Comparison of ENCODE assay signal across 12 cellular contexts in the genomic region with DNA sequence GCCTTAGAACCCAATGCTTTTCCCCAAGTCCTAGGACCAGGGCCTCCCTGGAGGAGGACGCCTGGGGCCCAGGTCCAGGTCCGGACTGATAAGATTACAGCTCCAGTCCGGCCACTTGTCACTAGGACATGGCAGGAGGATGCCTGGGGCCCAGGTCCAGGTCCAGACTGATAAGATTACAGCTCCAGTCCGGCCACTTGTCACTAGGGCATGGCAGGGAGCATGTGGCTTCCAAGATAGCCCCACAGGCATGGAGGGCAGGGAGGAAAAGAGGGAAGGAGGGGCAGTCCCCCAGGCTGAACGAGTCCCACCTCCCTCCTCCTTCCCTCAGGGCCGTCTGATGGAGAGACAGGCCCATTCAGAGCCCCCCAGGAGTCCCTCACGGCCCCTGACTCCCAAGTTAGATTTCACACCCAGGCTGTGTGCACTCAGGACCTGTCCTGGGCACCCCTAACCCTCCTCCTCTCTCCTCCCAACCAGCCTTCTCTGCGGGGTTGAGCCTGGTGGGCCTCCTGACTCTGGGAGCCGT. TPM values are rescaled to one million over a fixed set of nuclear protein-coding genes. Genes with fewer than 3 reads are reported as not detected.
DNase-seq lines count a peak whose midpoint lies in the region; ATAC-seq, FAIRE-seq and TF ChIP-seq lines count a peak whose summit lies in the region.
"Had no signal": no experiment of that assay in that cellular context is flagged by ENCODE, and none has a peak within 500 bp of the region (broad histone marks: within the 10 kb centered on the region; RNA-seq: fewer than 3 reads in every experiment).

No MANE protein-coding gene starts in this region.

- H2BK15ac ChIP-seq in H9 (ENCODE audit: low read depth, low read length) = no peak overlapping the region

- H3K27ac ChIP-seq in H9 (ENCODE audit: insufficient read length, low read depth, low read length) (no peak overlapping the region), hepatocyte (peak overlapping the region; percentile 99), pancreas (peak overlapping the region in 3 of 4 donors; percentile 6 to 28 (median 15)), foreskin keratinocyte (no peak overlapping the region)
- H3K27ac ChIP-seq: GM23248 had no signal

- no peaks in the 10 kb centered on the region for H3K79me1 ChIP-seq in H9 (ENCODE audit: insufficient read depth, low read depth, low read length, poor library complexity, severe bottlenecking)

- POLR2A ChIA-PET in activated CD8-positive, alpha-beta T cell treated with anti-CD3 and anti-CD28 coated beads, Interleukin-2, amount 10 ng/mL, durations not matched to agents 7 days and 5 days (lab: Charles Lee) = interaction anchor here (0.6 to 2.2 kb wide), 3 partner anchors 9 to 117 kb away, joined by 3 to 13 read pairs (median 6); partner anchors contain the start of gene CD81

- no peak overlapping the region for H2BK120ac ChIP-seq in H9 (ENCODE audit: low read depth, low read length, poor library complexity, severe bottlenecking)

- ATAC-seq in activated CD8-positive, alpha-beta T cell treated with anti-CD3 and anti-CD28 coated beads, Interleukin-2, amount 10 ng/mL, durations not matched to agents 7 days and 5 days = no peak
- ATAC-seq in pancreas (peak in 1 of 4 donors; percentile 22), foreskin keratinocyte (no peak), GM18873 (IDR thresholded peaks at IDR 0.05; ENCODE audit: low FRiP score, unreplicated experiment) (no peak), GM19328 (IDR thresholded peaks at IDR 0.05; ENCODE audit: unreplicated experiment) (no peak)

- no peak overlapping the region for H3T11ph ChIP-seq in H9 (ENCODE audit: low read length)

- H3K27ac Mint-ChIP-seq in H9 (no peak overlapping the region), progenitor cell of endocrine pancreas (no peak overlapping the region)
- H3K27ac Mint-ChIP-seq in activated CD8-positive, alpha-beta T cell treated with anti-CD3 and anti-CD28 coated beads, Interleukin-2, amount 10 ng/mL, durations not matched to agents 7 days and 5 days = peak overlapping the region; percentile 93

- no peak overlapping the region; the same call in 1 of the 2 replicates for H3K14ac ChIP-seq in H9 (ENCODE audit: insufficient read depth, low read length)

- H3K9me3 ChIP-seq in H9 (ENCODE audit: control insufficient read depth, low read depth, low read length) = no peaks in the 10 kb centered on the region
- H3K9me3 ChIP-seq in hepatocyte (ENCODE audit: low read depth) = no peaks in the 10 kb centered on the region
- H3K9me3 ChIP-seq in pancreas = no peaks in the 10 kb centered on the region

- H4K20me1 ChIP-seq in H9 (ENCODE audit: control insufficient read depth, insufficient read depth, insufficient read length) = no peaks in the 10 kb centered on the region
- no peaks in the 10 kb centered on the region for H4K20me1 ChIP-seq in hepatocyte (ENCODE audit: insufficient read depth, poor library complexity, severe bottlenecking)

- H3K9me3 Mint-ChIP-seq in H9 = no peaks in the 10 kb centered on the region; a peak in 1 of 5 replicates
- no peaks in the 10 kb centered on the region for H3K9me3 Mint-ChIP-seq in activated CD8-positive, alpha-beta T cell treated with anti-CD3 and anti-CD28 coated beads, Interleukin-2, amount 10 ng/mL, durations not matched to agents 7 days and 5 days (ENCODE audit: insufficient read depth)
- no peaks in the 10 kb centered on the region for H3K9me3 Mint-ChIP-seq in progenitor cell of endocrine pancreas (ENCODE audit: low read depth)

- no peak overlapping the region for H3K23ac ChIP-seq in H9 (ENCODE audit: insufficient read length, low read depth, low read length)

- H3K4me3 ChIP-seq in hepatocyte = no peak overlapping the region
- no peak overlapping the region for H3K4me3 ChIP-seq in pancreas
- H3K4me3 ChIP-seq: GM23248 had no signal

- H4K5ac ChIP-seq in H9 (ENCODE audit: insufficient read length, low read depth, low read length) = no peak overlapping the region

- no peaks in the 10 kb centered on the region for H3K36me3 Mint-ChIP-seq in H9 (ENCODE audit: insufficient read depth in 1 of 3, low read depth in 3 of 3)
- peaks cover 17% of the 10 kb centered on the region for H3K36me3 Mint-ChIP-seq in activated CD8-positive, alpha-beta T cell treated with anti-CD3 and anti-CD28 coated beads, Interleukin-2, amount 10 ng/mL, durations not matched to agents 7 days and 5 days (ENCODE audit: low read depth)
- H3K36me3 Mint-ChIP-seq in progenitor cell of endocrine pancreas (ENCODE audit: insufficient read depth) = no peaks in the 10 kb centered on the region

- H3K36me3 ChIP-seq in hepatocyte (replicated peaks; ENCODE audit: insufficient read depth, low read depth) = no peaks in the 10 kb centered on the region
- H3K36me3 ChIP-seq in pancreas = no peaks in the 10 kb centered on the region

- CTCF ChIA-PET in activated CD8-positive, alpha-beta T cell treated with anti-CD3 and anti-CD28 coated beads, Interleukin-2, amount 10 ng/mL, durations not matched to agents 7 days and 5 days (lab: Charles Lee) = interaction anchor here (0.6 to 12.4 kb wide), 12 partner anchors 9 to 588 kb away, joined by 3 to 351 read pairs (median 6); partner anchors contain the start of gene TSSC4

- no peaks in the 10 kb centered on the region for H3K79me2 ChIP-seq in H9 (ENCODE audit: insufficient read depth, low read length)
- no peaks in the 10 kb centered on the region for H3K79me2 ChIP-seq in hepatocyte

- no peak overlapping the region for H2BK20ac ChIP-seq in H9 (ENCODE audit: low read depth, low read length, poor library complexity, severe bottlenecking)

- no peak overlapping the region for H2BK5ac ChIP-seq in H9 (ENCODE audit: insufficient read length, low read length)

- H3K23me2 ChIP-seq in H9 (ENCODE audit: insufficient read length, low read depth, low read length, poor library complexity, severe bottlenecking) = no peaks in the 10 kb centered on the region

- H3K9ac ChIP-seq in H9 (ENCODE audit: extremely low read depth, insufficient read length, low read length) = no peak overlapping the region
- H3K9ac ChIP-seq: GM23248 had no signal

- H3K9me2 ChIP-seq in hepatocyte (replicated peaks; ENCODE audit: insufficient read depth) = no peaks in the 10 kb centered on the region

- H4K91ac ChIP-seq in H9 (ENCODE audit: insufficient read length, low read depth, low read length) = no peak overlapping the region

- no peak overlapping the region for H3K4ac ChIP-seq in H9 (ENCODE audit: low read depth, low read length)

- H2AK5ac ChIP-seq in H9 (ENCODE audit: insufficient read length, low read length) = no peak overlapping the region

- H3K27me3 ChIP-seq in H9 (ENCODE audit: insufficient read depth, low read length) (no peaks in the 10 kb centered on the region), hepatocyte (no peaks in the 10 kb centered on the region), pancreas (no peaks in the 10 kb centered on the region), foreskin keratinocyte (no peaks in the 10 kb centered on the region)

- H3K27me3 Mint-ChIP-seq in H9 (ENCODE audit: low read depth) (peaks cover 6% of the 10 kb centered on the region; the same call in 1 of the 2 replicates), progenitor cell of endocrine pancreas (peaks cover 7% of the 10 kb centered on the region)
- H3K27me3 Mint-ChIP-seq in activated CD8-positive, alpha-beta T cell treated with anti-CD3 and anti-CD28 coated beads, Interleukin-2, amount 10 ng/mL, durations not matched to agents 7 days and 5 days (ENCODE audit: low read depth) = no peaks in the 10 kb centered on the region

- TF ChIP-seq CTCF in H9 (conservative IDR thresholded peaks at IDR 0.05) (no peak), hepatocyte (IDR thresholded peaks at IDR 0.05; ENCODE audit: poor library complexity) (no peak), pancreas (IDR thresholded peaks at IDR 0.05) (no peak), foreskin keratinocyte (conservative IDR thresholded peaks at IDR 0.05) (no peak), progenitor cell of endocrine pancreas (IDR thresholded peaks at IDR 0.05; ENCODE audit: unreplicated experiment) (no peak)

- no CpG with 5 or more reads among the region's 9 CpGs for WGBS in H9 (ENCODE audit: extremely low coverage, insufficient read length, low lambda C conversion rate)
- 35% methylated on average over 9 of the region's 9 CpGs for WGBS in hepatocyte (ENCODE audit: low lambda C conversion rate, missing lambda C conversion rate)
- 26 to 31% methylated on average over 9 of the region's 9 CpGs for WGBS in pancreas, 2 donors

- FAIRE-seq in pancreas (lab: Jason Lieb, UNC) = no peak
- FAIRE-seq: TTC549 had no signal

- H4K8ac ChIP-seq in H9 (replicated peaks; ENCODE audit: insufficient read length, low read depth, low read length) = no peak overlapping the region

- no peak overlapping the region for H3K56ac ChIP-seq in H9 (ENCODE audit: insufficient read length, low read depth, low read length)

- H3K18ac ChIP-seq in H9 (ENCODE audit: insufficient read length, low read depth, low read length) = no peak overlapping the region

- no peak overlapping the region for H2BK12ac ChIP-seq in H9 (ENCODE audit: insufficient read length, low read depth, low read length)

- H3K4me1 ChIP-seq in H9 (ENCODE audit: insufficient read depth, low read length) = no peaks in the 10 kb centered on the region; the same call in 1 of the 2 replicates
- H3K4me1 ChIP-seq in hepatocyte (ENCODE audit: insufficient read depth) = peaks cover 62% of the 10 kb centered on the region
- H3K4me1 ChIP-seq in pancreas = peaks cover 0 to 19% (median 10%) of the 10 kb centered on the region in 3 donors
- H3K4me1 ChIP-seq in foreskin keratinocyte = no peaks in the 10 kb centered on the region

- intact Hi-C loops in pancreas (cut with DNase I) = loop anchor here in 1 of 3 donors (2.0 to 10.0 kb wide), 2 partner anchors 117 to 591 kb away; no protein-coding TSS in a partner anchor

- no peak overlapping the region for H2AFZ ChIP-seq in H9 (ENCODE audit: low read length)
- H2AFZ ChIP-seq in hepatocyte = no peak overlapping the region
- H2AFZ ChIP-seq: GM23248 had no signal

- H3K4me1 Mint-ChIP-seq in H9 (peaks cover 0 to 7% of the 10 kb centered on the region in 2 experiments; a peak in 1 of 4 replicates), progenitor cell of endocrine pancreas (ENCODE audit: low read depth) (peaks cover 6% of the 10 kb centered on the region)
- H3K4me1 Mint-ChIP-seq in activated CD8-positive, alpha-beta T cell treated with anti-CD3 and anti-CD28 coated beads, Interleukin-2, amount 10 ng/mL, durations not matched to agents 7 days and 5 days (ENCODE audit: low read depth) = peaks cover 67% of the 10 kb centered on the region

- H3K4me2 ChIP-seq in H9 (ENCODE audit: insufficient read depth, insufficient read length, low read length) = no peak overlapping the region
- peak overlapping the region; percentile 70 for H3K4me2 ChIP-seq in hepatocyte

- H3K4me3 Mint-ChIP-seq in H9 (no peak overlapping the region), progenitor cell of endocrine pancreas (ENCODE audit: low read depth) (no peak overlapping the region)
- H3K4me3 Mint-ChIP-seq in activated CD8-positive, alpha-beta T cell treated with anti-CD3 and anti-CD28 coated beads, Interleukin-2, amount 10 ng/mL, durations not matched to agents 7 days and 5 days = peak overlapping the region; percentile 94

- peak; percentile 20 for DNase-seq in H9
- DNase-seq in activated CD8-positive, alpha-beta T cell treated with anti-CD3 and anti-CD28 coated beads, Interleukin-2, amount 10 ng/mL, durations not matched to agents 7 days and 5 days = no peak
- DNase-seq in hepatocyte (ENCODE audit: low spot score) = peak; percentile 71
- peak in 2 of 6 donors; percentile 15 to 66 for DNase-seq in pancreas
- DNase-seq in foreskin keratinocyte = no peak
- DNase-seq in progenitor cell of endocrine pancreas (ENCODE audit: low spot score, unreplicated experiment) = no peak
- DNase-seq: DND-41; GM23248; NK-92 treated with Interleukin-12 subunit alpha and Interleukin-12 subunit beta, amount 100 ng/mL, for 24 hours had no signal

RNA-seq across cellular contexts. Expression of gene TSPAN32, which starts 1.9 kb away (rescaled TPM):
- not detected in 2 replicates for total RNA-seq in H9 (2021)
- total RNA-seq in activated CD8-positive, alpha-beta T cell treated with anti-CD3 and anti-CD28 coated beads, Interleukin-2, amount 10 ng/mL, durations not matched to agents 7 days and 5 days = 10 to 100 TPM; 39.7 to 47.0 TPM
- 1.5 and 5.0 TPM in 2 replicates for total RNA-seq in hepatocyte
- 4.8 and 7.0 TPM in 2 replicates for polyA plus RNA-seq in hepatocyte
- total RNA-seq in pancreas = 1 to 10 TPM in 1 of 6 donors, under 1 TPM in 4, not detected in 1; 0.25 to 1.2 (median 0.37) TPM
- 1 to 10 TPM in 1 of 2 donors, under 1 TPM in 1; 0.49 to 1.4 TPM for polyA plus RNA-seq in pancreas
- not detected in 2 replicates for total RNA-seq in foreskin keratinocyte
- not detected in 2 replicates for polyA plus RNA-seq in foreskin keratinocyte
- total RNA-seq in progenitor cell of endocrine pancreas = 3.4 and 4.5 TPM in 2 replicates
- total RNA-seq: GM23248 had no signal
- polyA plus RNA-seq: GM23248 had no signal

RNA-seq across cellular contexts. Expression of gene C11orf21, which starts 2.0 kb away (rescaled TPM):
- total RNA-seq in H9 (2021) (not detected in 2 replicates), hepatocyte (0.17 TPM in 1 of 2 replicates, not detected in the other), pancreas (under 1 TPM; 0.04 to 0.69 (median 0.19) TPM), foreskin keratinocyte (not detected in 2 replicates), progenitor cell of endocrine pancreas (0.69 and 0.87 TPM in 2 replicates)
- total RNA-seq in activated CD8-positive, alpha-beta T cell treated with anti-CD3 and anti-CD28 coated beads, Interleukin-2, amount 10 ng/mL, durations not matched to agents 7 days and 5 days = 10 to 100 TPM; 37.1 to 43.2 TPM
- polyA plus RNA-seq in hepatocyte (0.43 and 0.68 TPM in 2 replicates), pancreas (under 1 TPM; 0.23 to 0.80 TPM), foreskin keratinocyte (not detected in 2 replicates)
- total RNA-seq: GM23248 had no signal
- polyA plus RNA-seq: GM23248 had no signal

RNA-seq across cellular contexts. Expression of gene ASCL2, which starts 33.3 kb away (rescaled TPM):
- 0.35 TPM in 2 replicates for total RNA-seq in H9 (2021)
- under 1 TPM; 0.13 to 0.53 TPM for total RNA-seq in activated CD8-positive, alpha-beta T cell treated with anti-CD3 and anti-CD28 coated beads, Interleukin-2, amount 10 ng/mL, durations not matched to agents 7 days and 5 days
- 3.3 and 5.6 TPM in 2 replicates for total RNA-seq in hepatocyte
- 5.8 and 7.9 TPM in 2 replicates for polyA plus RNA-seq in hepatocyte
- 1 to 10 TPM in 2 of 6 donors, under 1 TPM in 4; 0.24 to 1.4 (median 0.69) TPM for total RNA-seq in pancreas
- 1 to 10 TPM; 1.4 to 7.0 TPM for polyA plus RNA-seq in pancreas
- 0.21 TPM in 1 of 2 replicates, not detected in the other for total RNA-seq in foreskin keratinocyte
- polyA plus RNA-seq in foreskin keratinocyte = 0.08 and 0.12 TPM in 2 replicates
- 1.6 and 2.4 TPM in 2 replicates for total RNA-seq in progenitor cell of endocrine pancreas
- total RNA-seq: GM23248 had no signal
- polyA plus RNA-seq: GM23248 had no signal

Comparison
In these comparisons a context has a peak if more than half of its experiments do, and no peak if none do; other contexts are left out.
1. DNase-seq: peak in H9 (single experiment) and hepatocyte (single experiment); none in activated CD8-positive, alpha-beta T cell treated with anti-CD3 and anti-CD28 coated beads, Interleukin-2, amount 10 ng/mL, durations not matched to agents 7 days and 5 days (single experiment), foreskin keratinocyte (0 of 2) and progenitor cell of endocrine pancreas (single experiment).
2. H3K27ac ChIP-seq: peak in hepatocyte (single experiment) and pancreas (3 of 4); none in H9 (single experiment) and foreskin keratinocyte (single experiment).
3. RNA of gene C11orf21, which starts 2.0 kb away (total RNA-seq): 37.1 to 43.2 TPM in activated CD8-positive, alpha-beta T cell treated with anti-CD3 and anti-CD28 coated beads, Interleukin-2, amount 10 ng/mL, durations not matched to agents 7 days and 5 days; 0.69 to 0.87 TPM in progenitor cell of endocrine pancreas, 0.04 to 0.69 TPM in pancreas, 0.17 TPM in hepatocyte, not detected in H9 and not detected in foreskin keratinocyte; every median in the first group is over 10 times any median in the second.